Comparison of ENCODE assay signal across 18 cellular contexts in the genomic region with DNA sequence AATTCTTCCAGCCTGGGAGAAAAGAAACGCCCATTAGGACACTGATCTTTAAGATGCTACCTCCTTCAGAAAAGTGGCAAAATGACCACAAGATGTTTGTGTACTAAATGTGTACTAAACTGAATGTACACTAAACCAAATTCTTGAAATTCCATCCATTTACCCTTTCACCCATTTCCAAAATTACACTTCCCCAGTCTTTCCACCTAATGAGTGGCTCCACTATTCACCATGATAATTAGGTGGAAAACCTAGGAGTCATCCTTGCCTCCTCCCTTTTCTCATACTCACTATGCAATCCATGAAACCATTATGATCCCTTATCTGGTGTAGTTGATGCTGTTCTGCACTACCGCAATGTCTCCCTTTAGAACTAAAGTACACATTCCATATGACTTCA.
A peak's percentile ranks its signal among the peaks of the same experiment; 100 is the strongest.
DNase-seq lines count a peak whose midpoint lies in the region; ATAC-seq and TF ChIP-seq lines count a peak whose summit lies in the region.
"Had no signal": no experiment of that assay in that cellular context is flagged by ENCODE, and none has a peak within 500 bp of the region (broad histone marks: within the 10 kb centered on the region; RNA-seq: fewer than 3 reads in every experiment).

No MANE protein-coding gene starts in this region.

- H3K4me3 Mint-ChIP-seq in Calu3 (ENCODE audit: low read depth, unreplicated experiment): no peak overlapping the region
- H3K4me3 Mint-ChIP-seq: T-helper 2 cell treated with Interferon-gamma antibody and Interleukin-4, amounts not matched to agents 5 μg/mL and 100 μg/mL, for 36 hours had no signal

- H3K4ac ChIP-seq in trophoblast cell (ENCODE audit: low read depth, low read length): no peak overlapping the region

- no peak overlapping the region for H3K9ac ChIP-seq in trophoblast cell (ENCODE audit: low read length)
- H3K9ac ChIP-seq: parathyroid adenoma had no signal

- POLR2A ChIA-PET in PC-9 (lab: Charles Lee; ENCODE audit: unreplicated experiment): interaction anchor here (0.6 to 1.3 kb wide), 2 partner anchors 85 to 276 kb away, joined by 3 to 8 read pairs; no protein-coding TSS in a partner anchor

- no peak for ATAC-seq in aorta (ENCODE audit: low FRiP score)
- no peak for ATAC-seq in HG02981 (IDR thresholded peaks at IDR 0.05; ENCODE audit: unreplicated experiment)
- no peak for ATAC-seq in GM18519 (IDR thresholded peaks at IDR 0.05; ENCODE audit: low FRiP score, unreplicated experiment)
- no peak for ATAC-seq in activated naive CD4-positive, alpha-beta T cell treated with anti-CD3 and anti-CD28 coated beads, Interleukin-2, amount 50 U/mL, for 72 hours

- H3K4me1 ChIP-seq in PC-9 (replicated peaks; ENCODE audit: insufficient read depth) (peaks cover 99% of the 10 kb centered on the region), trophoblast cell (ENCODE audit: control insufficient read depth in 1 of 2, insufficient read depth in 2 of 2, low read length in 2 of 2) (peaks cover 14 to 22% of the 10 kb centered on the region in 2 experiments), aorta (ENCODE audit: control insufficient read depth in 1 of 2, insufficient read depth in 2 of 2, low read length in 2 of 2) (peaks cover 0 to 4% of the 10 kb centered on the region in 2 donors)
- H3K4me1 ChIP-seq: parathyroid adenoma had no signal

- DNase-seq in Calu3 (no peak), PC-9 (peak in 1 of 2 experiments; percentile 57), dermis blood vessel endothelial cell (peak; percentile 52), trophoblast cell (peak in 1 of 2 donors; percentile 27), aorta (no peak)
- DNase-seq in activated naive CD4-positive, alpha-beta T cell treated with anti-CD3 and anti-CD28 coated beads, Interleukin-2, amount 50 U/mL, for 72 hours (ENCODE audit: low spot score in 2 of 2): no peak
- DNase-seq: activated CD4-positive, alpha-beta T cell treated with anti-CD3 and anti-CD28 coated beads for 48 hours; DMS79; effector memory CD4-positive, alpha-beta T cell; midbrain; MM.1S; NCI-H2107; Right ventricle myocardium superior had no signal

- no peak overlapping the region for H2AK5ac ChIP-seq in trophoblast cell (ENCODE audit: low read length)

- H4K91ac ChIP-seq in trophoblast cell (ENCODE audit: low read depth, low read length): peak overlapping the region; percentile 59

- peak overlapping the region; percentile 66 for H3K4me2 ChIP-seq in PC-9
- peak overlapping the region; percentile 7 for H3K4me2 ChIP-seq in trophoblast cell (ENCODE audit: low read length)

- no peaks in the 10 kb centered on the region for H3K9me3 ChIP-seq in PC-9 (ENCODE audit: insufficient read depth, low read depth)
- no peaks in the 10 kb centered on the region for H3K9me3 ChIP-seq in trophoblast cell (ENCODE audit: insufficient read depth, low read depth, low read length)
- no peaks in the 10 kb centered on the region for H3K9me3 ChIP-seq in aorta (ENCODE audit: control insufficient read depth, low read length)
- H3K9me3 ChIP-seq: BE2C had no signal

- no peaks in the 10 kb centered on the region for H4K20me1 ChIP-seq in PC-9 (ENCODE audit: insufficient read depth)

- no peak for TF ChIP-seq CTCF in Calu3 (IDR thresholded peaks at IDR 0.05; ENCODE audit: unreplicated experiment)
- no peak for TF ChIP-seq CTCF in PC-9 (conservative IDR thresholded peaks at IDR 0.05)

- intact Hi-C loops in Calu3 (cut with micrococcal nuclease; ENCODE audit: unreplicated experiment) (loop anchor here (5.0 kb wide), 1 partner anchor 454 kb away; a partner anchor contains a TSS), PC-9 (cut with micrococcal nuclease; ENCODE audit: unreplicated experiment) (loop anchor here (1.0 to 5.0 kb wide), 8 partner anchors 44 to 629 kb away; no protein-coding TSS in a partner anchor), aorta (cut with DNase I) (loop anchor here in 1 of 2 donors (10.0 kb wide), 1 partner anchor 456 kb away; a partner anchor contains a TSS)

- H4K8ac ChIP-seq in trophoblast cell (ENCODE audit: low read depth, low read length): peak overlapping the region; percentile 21

- no CpG with 5 or more reads among the region's 2 CpGs for WGBS in trophoblast cell (ENCODE audit: extremely low coverage, insufficient coverage, insufficient read length)
- 91 to 96% methylated on average over 2 of the region's 2 CpGs for WGBS in aorta, 2 donors

- H2BK120ac ChIP-seq in trophoblast cell (ENCODE audit: insufficient read depth, low read length, poor library complexity): peak overlapping the region; percentile 36

- peaks cover 30% of the 10 kb centered on the region for H3K79me1 ChIP-seq in trophoblast cell (ENCODE audit: low read length)

- no peak overlapping the region for H3K23ac ChIP-seq in trophoblast cell (ENCODE audit: low read length)

- H3K4me1 Mint-ChIP-seq in Calu3 (ENCODE audit: low read depth, unreplicated experiment): peaks cover 43% of the 10 kb centered on the region

- no peaks in the 10 kb centered on the region for H3K27me3 Mint-ChIP-seq in Calu3 (ENCODE audit: unreplicated experiment)

- H3K27me3 ChIP-seq in PC-9 (ENCODE audit: insufficient read depth, low read depth) (no peaks in the 10 kb centered on the region), trophoblast cell (ENCODE audit: insufficient read depth, low read length) (no peaks in the 10 kb centered on the region), aorta (ENCODE audit: control insufficient read depth in 1 of 2, insufficient read depth in 2 of 2, low read length in 1 of 2) (no peaks in the 10 kb centered on the region)
- H3K27me3 ChIP-seq: BE2C had no signal

- CTCF ChIA-PET in Calu3 (lab: Charles Lee) (interaction anchor here (0.6 kb wide), 2 partner anchors 11 to 418 kb away, joined by 3 read pairs; no protein-coding TSS in a partner anchor), PC-9 (lab: Charles Lee) (interaction anchor here (0.6 to 0.7 kb wide), 2 partner anchors 275 to 978 kb away, joined by 5 to 12 read pairs; no protein-coding TSS in a partner anchor)

- H3K14ac ChIP-seq in trophoblast cell (ENCODE audit: low read length): peak overlapping the region; percentile 74

- peak overlapping the region; percentile 32 for H2BK5ac ChIP-seq in trophoblast cell (ENCODE audit: low read depth, low read length, poor library complexity)

- BruUV-seq in Calu3 (replicated peaks; lab: Mats Ljungman, UMichigan): no TSS peak
- TSS peak; percentile 90 for BruUV-seq in PC-9 (replicated peaks; lab: Mats Ljungman, UMichigan)

- H3K9me3 Mint-ChIP-seq in Calu3 (ENCODE audit: low read depth, unreplicated experiment): peaks cover 4% of the 10 kb centered on the region
- H3K9me3 Mint-ChIP-seq in activated naive CD4-positive, alpha-beta T cell treated with anti-CD3 and anti-CD28 coated beads, Interleukin-2, amount 50 U/mL, for 72 hours: peaks cover 0 to 4% of the 10 kb centered on the region in 2 donors
- H3K9me3 Mint-ChIP-seq: T-helper 2 cell treated with Interferon-gamma antibody and Interleukin-4, amounts not matched to agents 5 μg/mL and 100 μg/mL, for 36 hours had no signal

- H3K27ac ChIP-seq in PC-9 (peak overlapping the region; percentile 99), trophoblast cell (ENCODE audit: low read depth, low read length) (peak overlapping the region; percentile 91), aorta (ENCODE audit: low read depth in 1 of 2, low read length in 2 of 2) (no peak overlapping the region)
- H3K27ac ChIP-seq: parathyroid adenoma had no signal

- H2AFZ ChIP-seq in PC-9 (no peak overlapping the region), trophoblast cell (ENCODE audit: insufficient read depth, low read length, poor library complexity) (no peak overlapping the region)
- H2AFZ ChIP-seq: parathyroid adenoma had no signal

- H3K18ac ChIP-seq in trophoblast cell (ENCODE audit: low read length): no peak overlapping the region

- no peaks in the 10 kb centered on the region for H3K9me2 ChIP-seq in PC-9 (ENCODE audit: insufficient read depth)

- H2BK12ac ChIP-seq in trophoblast cell (ENCODE audit: low read length): peak overlapping the region; percentile 95

- no peaks in the 10 kb centered on the region for H3K36me3 Mint-ChIP-seq in Calu3 (ENCODE audit: insufficient read depth, unreplicated experiment)
- H3K36me3 Mint-ChIP-seq in activated naive CD4-positive, alpha-beta T cell treated with anti-CD3 and anti-CD28 coated beads, Interleukin-2, amount 50 U/mL, for 72 hours: no peaks in the 10 kb centered on the region

- H3K4me3 ChIP-seq in PC-9: no peak overlapping the region; the same call in 1 of the 2 replicates
- no peak overlapping the region for H3K4me3 ChIP-seq in trophoblast cell (ENCODE audit: low read depth, low read length)
- no peak overlapping the region for H3K4me3 ChIP-seq in aorta (ENCODE audit: low read length in 2 of 2)

- H3K27ac Mint-ChIP-seq in Calu3 (ENCODE audit: unreplicated experiment): peak overlapping the region; percentile 44
- no peak overlapping the region for H3K27ac Mint-ChIP-seq in activated naive CD4-positive, alpha-beta T cell treated with anti-CD3 and anti-CD28 coated beads, Interleukin-2, amount 50 U/mL, for 72 hours
- H3K27ac Mint-ChIP-seq: T-helper 2 cell treated with Interferon-gamma antibody and Interleukin-4, amounts not matched to agents 5 μg/mL and 100 μg/mL, for 36 hours had no signal

- H4K12ac ChIP-seq in trophoblast cell (ENCODE audit: low read depth, low read length): no peak overlapping the region

- no peaks in the 10 kb centered on the region for H3K36me3 ChIP-seq in PC-9 (ENCODE audit: low read depth)
- H3K36me3 ChIP-seq in trophoblast cell (ENCODE audit: control insufficient read depth in 1 of 2, insufficient read depth in 2 of 2, low read length in 2 of 2): no peaks in the 10 kb centered on the region
- no peaks in the 10 kb centered on the region for H3K36me3 ChIP-seq in aorta (ENCODE audit: control insufficient read depth in 1 of 2, insufficient read depth in 2 of 2, low read length in 1 of 2)
- H3K36me3 ChIP-seq: BE2C had no signal

- H3F3A ChIP-seq in PC-9 (ENCODE audit: insufficient read depth, low read depth): peaks cover 54% of the 10 kb centered on the region

- H3K79me2 ChIP-seq in PC-9 (ENCODE audit: low read depth): no peaks in the 10 kb centered on the region
- no peaks in the 10 kb centered on the region for H3K79me2 ChIP-seq in trophoblast cell (ENCODE audit: control insufficient read depth, insufficient read depth, low read length, poor library complexity)
- H3K79me2 ChIP-seq: parathyroid adenoma had no signal

Comparison
In these comparisons a context has a peak if more than half of its experiments do, and no peak if none do; other contexts are left out.
1. H3K27ac ChIP-seq: peak in PC-9 (single experiment) and trophoblast cell (single experiment); none in aorta (0 of 2).